In genomic region chr2:19902272-19902730, GRCh38 we compare ENCODE assay signal across 8 cellular contexts. TPM values are rescaled to one million over a fixed set of nuclear protein-coding genes. Genes with fewer than 3 reads are reported as not detected.
DNase-seq lines count a peak whose midpoint lies in the region; ATAC-seq and TF ChIP-seq lines count a peak whose summit lies in the region.

No MANE protein-coding gene starts in this region.

- H3K27me3 ChIP-seq in heart right ventricle: no peaks in the 10 kb centered on the region
- H3K27me3 ChIP-seq in left ventricle myocardium inferior (ENCODE audit: low read depth): no peaks in the 10 kb centered on the region
- H3K27me3 ChIP-seq in skeletal muscle tissue (ENCODE audit: control insufficient read depth in 3 of 3, insufficient read depth in 3 of 3, low read length in 3 of 3): no peaks in the 10 kb centered on the region

- H3K27me3 Mint-ChIP-seq in activated B cell treated with CpG ODN at 0.5 μM for 24 hours: peaks cover 7% of the 10 kb centered on the region

- H3K36me3 Mint-ChIP-seq in activated B cell treated with CpG ODN at 0.5 μM for 24 hours (ENCODE audit: low read depth): peaks cover 26% of the 10 kb centered on the region

- TF ChIP-seq CTCF in heart right ventricle (IDR thresholded peaks at IDR 0.05) (no peak), activated B cell treated with CpG ODN at 0.5 μM for 24 hours (IDR thresholded peaks at IDR 0.05) (no peak), left ventricle myocardium inferior (IDR thresholded peaks at IDR 0.05; ENCODE audit: borderline replicate concordance) (no peak)

- no peaks in the 10 kb centered on the region for H3K9me3 ChIP-seq in heart right ventricle
- H3K9me3 ChIP-seq in left ventricle myocardium inferior (replicated peaks): no peaks in the 10 kb centered on the region
- H3K9me3 ChIP-seq in skeletal muscle tissue (ENCODE audit: control insufficient read depth in 3 of 3, low read length in 3 of 3): no peaks in the 10 kb centered on the region

- H3K4me3 ChIP-seq in heart right ventricle (peak overlapping the region; percentile 70 to 97 (median 80)), left ventricle myocardium inferior (peak overlapping the region; percentile 90), skeletal muscle tissue (ENCODE audit: low read length in 3 of 3) (peak overlapping the region; percentile 98 to 100 (median 99))

- H3K27ac ChIP-seq in heart right ventricle (peak overlapping the region; percentile 87 to 99 (median 95)), left ventricle myocardium inferior (replicated peaks) (peak overlapping the region; percentile 99), skeletal muscle tissue (ENCODE audit: low read depth, low read length) (peak overlapping the region; percentile 98)

- intact Hi-C loops in heart right ventricle (cut with DNase I) (loop anchor here in 2 of 10 donors (5.0 kb wide), 2 partner anchors 150 to 750 kb away; partner anchors contain the start of genes HS1BP3 (in 1 of the 2) and LAPTM4A (in 1 of the 2)), left cardiac atrium (cut with DNase I) (no loop called here), activated B cell treated with CpG ODN at 0.5 μM for 24 hours (cut with micrococcal nuclease) (loop anchor here (10.0 kb wide), 1 partner anchor 922 kb away; the partner anchor contains the start of gene LDAH), left ventricle myocardium inferior (cut with micrococcal nuclease) (no loop called here)

- peaks cover 44% of the 10 kb centered on the region for H3K4me1 Mint-ChIP-seq in activated B cell treated with CpG ODN at 0.5 μM for 24 hours

- ATAC-seq in heart right ventricle (peak in 1 of 8 donors; percentile 2), left cardiac atrium (no peak), activated B cell treated with CpG ODN at 0.5 μM for 24 hours (ENCODE audit: low read depth) (no peak), GM18520 (IDR thresholded peaks at IDR 0.05; ENCODE audit: unreplicated experiment) (no peak)

- POLR2A ChIA-PET in activated B cell treated with CpG ODN at 0.5 μM for 24 hours (lab: Charles Lee): interaction anchor here (0.7 to 0.9 kb wide), 2 partner anchors 10 to 1341 kb away, joined by 4 read pairs; no protein-coding TSS in a partner anchor

- CTCF ChIA-PET in activated B cell treated with CpG ODN at 0.5 μM for 24 hours (lab: Charles Lee): no interaction called here

- WGBS in heart right ventricle, 2 donors: 2 to 3% methylated on average over 16 of the region's 16 CpGs

- peak overlapping the region; percentile 99 for H3K4me3 Mint-ChIP-seq in activated B cell treated with CpG ODN at 0.5 μM for 24 hours

- peak overlapping the region; percentile 99 for H3K27ac Mint-ChIP-seq in activated B cell treated with CpG ODN at 0.5 μM for 24 hours

- peaks cover 3 to 45% (median 40%) of the 10 kb centered on the region in 9 donors for H3K4me1 ChIP-seq in heart right ventricle
- peaks cover 50% of the 10 kb centered on the region for H3K4me1 ChIP-seq in left ventricle myocardium inferior
- H3K4me1 ChIP-seq in skeletal muscle tissue (ENCODE audit: control insufficient read depth in 3 of 3, insufficient read depth in 3 of 3, low read length in 3 of 3): peaks cover 20 to 30% (median 27%) of the 10 kb centered on the region in 3 donors

- DNase-seq in heart right ventricle (no peak), left cardiac atrium (no peak), activated B cell treated with CpG ODN at 0.5 μM for 24 hours (no peak), left ventricle myocardium inferior (no peak), GF-D8 (lab: John Stamatoyannopoulos, UW) (no peak), COLO668 (lab: John Stamatoyannopoulos, UW; ENCODE audit: unreplicated experiment) (no peak)

- H3K9me3 Mint-ChIP-seq in activated B cell treated with CpG ODN at 0.5 μM for 24 hours: no peaks in the 10 kb centered on the region

- peaks cover 0 to 4% (median 0%) of the 10 kb centered on the region in 9 donors for H3K36me3 ChIP-seq in heart right ventricle
- no peaks in the 10 kb centered on the region for H3K36me3 ChIP-seq in left ventricle myocardium inferior
- H3K36me3 ChIP-seq in skeletal muscle tissue (ENCODE audit: control insufficient read depth in 3 of 3, insufficient read depth in 3 of 3, low read length in 3 of 3): no peaks in the 10 kb centered on the region

- H3K9ac ChIP-seq in skeletal muscle tissue (ENCODE audit: low read depth in 1 of 3, low read length in 3 of 3): peak overlapping the region; percentile 91 to 100 (median 95)

RNA-seq across cellular contexts. Expression of gene TTC32, which starts 0.5 kb away (rescaled TPM):
- total RNA-seq in heart right ventricle (1 to 10 TPM; 3.4 to 9.0 (median 6.0) TPM), left cardiac atrium (1 to 10 TPM; 3.6 to 6.5 TPM), activated B cell treated with CpG ODN at 0.5 μM for 24 hours (18.4 and 22.8 TPM in 2 replicates), left ventricle myocardium inferior (4.9 TPM), skeletal muscle tissue (2.6 TPM)
- 10 to 100 TPM in 1 of 2 donors, 1 to 10 TPM in 1; 6.8 to 27.7 TPM for polyA plus RNA-seq in heart right ventricle
